ENCODE assay signal across 13 cellular contexts in genomic region chr6:10800810-10801209, GRCh38. TPM values are rescaled to one million over a fixed set of nuclear protein-coding genes. Genes with fewer than 3 reads are reported as not detected.
A peak's percentile ranks its signal among the peaks of the same experiment; 100 is the strongest.
DNase-seq lines count a peak whose midpoint lies in the region; ATAC-seq and TF ChIP-seq lines count a peak whose summit lies in the region.
"Had no signal": no experiment of that assay in that cellular context is flagged by ENCODE, and none has a peak within 500 bp of the region (broad histone marks: within the 10 kb centered on the region; RNA-seq: fewer than 3 reads in every experiment).

No MANE protein-coding gene starts in this region.

- no peak overlapping the region for H3K27ac Mint-ChIP-seq in HFFc6
- H3K27ac Mint-ChIP-seq: naive B cell had no signal

- ATAC-seq in GM21786 (IDR thresholded peaks at IDR 0.05; ENCODE audit: unreplicated experiment), result no peak

- H3K36me3 ChIP-seq in kidney epithelial cell (ENCODE audit: control insufficient read depth, insufficient read depth, low read length), result peaks cover 1% of the 10 kb centered on the region
- no peaks in the 10 kb centered on the region for H3K36me3 ChIP-seq in vagina

- DNase-seq in AG04450 (ENCODE audit: low read depth, low spot score) (peak; percentile 3), HFFc6 (peak; percentile 11), astrocyte of the hippocampus (ENCODE audit: low read depth, low spot score) (peak; percentile 46), kidney epithelial cell (ENCODE audit: low read depth) (peak; percentile 5), vagina (ENCODE audit: extremely low spot score in 2 of 2) (no peak), UCSD-AML1 (lab: John Stamatoyannopoulos, UW; ENCODE audit: unreplicated experiment) (no peak)
- DNase-seq in stimulated activated CD8-positive, alpha-beta memory T cell treated with anti-CD3 and anti-CD28 coated beads, Interleukin-4, amount 100 ng/mL, for 48 hours, result no peak
- DNase-seq: SIG-M5 had no signal

- TF ChIP-seq POLR2A in vagina (IDR thresholded peaks at IDR 0.05), result no peak

- H3K4me1 Mint-ChIP-seq in HFFc6 (ENCODE audit: low read depth), result peaks cover 6% of the 10 kb centered on the region
- H3K4me1 Mint-ChIP-seq: naive B cell had no signal

- H3K36me3 Mint-ChIP-seq in HFFc6 (ENCODE audit: low read depth), result no peaks in the 10 kb centered on the region
- H3K36me3 Mint-ChIP-seq: naive B cell had no signal

- no peak overlapping the region for H3K4me3 Mint-ChIP-seq in HFFc6
- H3K4me3 Mint-ChIP-seq: activated T-cell treated with anti-CD3 and anti-CD28 coated beads, Interleukin-2, amount 50 U/mL, for 4 hours; brain; naive B cell had no signal

- TF ChIP-seq CTCF in AG04450 (IDR thresholded peaks at IDR 0.05; ENCODE audit: low read depth, low read length) (no peak), HFFc6 (IDR thresholded peaks at IDR 0.05) (no peak), kidney epithelial cell (IDR thresholded peaks at IDR 0.05; ENCODE audit: insufficient read depth, low read length, poor library complexity, severe bottlenecking) (no peak), vagina (IDR thresholded peaks at IDR 0.05) (no peak)

- CTCF ChIA-PET in AG04450 (lab: Charles Lee), result interaction anchor here (0.6 to 3.7 kb wide), 14 partner anchors 8 to 324 kb away, joined by 3 to 71 read pairs (median 4); no protein-coding TSS in a partner anchor

- POLR2A ChIA-PET in AG04450 (lab: Yijun Ruan, JAX), result interaction anchor here (0.6 kb wide), 1 partner anchor 40 kb away, joined by 7 read pairs; no protein-coding TSS in a partner anchor

- H3K27ac ChIP-seq in AG04450 (ENCODE audit: low read depth, low read length) (no peak overlapping the region), vagina (no peak overlapping the region)
- H3K27ac ChIP-seq: WERI-Rb-1 had no signal

- H3K9me3 ChIP-seq in AG04450 (ENCODE audit: control insufficient read depth, insufficient read depth, low read length) (no peaks in the 10 kb centered on the region), vagina (no peaks in the 10 kb centered on the region)

- H3K27me3 ChIP-seq in AG04450 (ENCODE audit: control insufficient read depth, insufficient read depth, low read length) (no peaks in the 10 kb centered on the region), kidney epithelial cell (ENCODE audit: control insufficient read depth, insufficient read depth, low read length) (no peaks in the 10 kb centered on the region), vagina (no peaks in the 10 kb centered on the region)

- no peaks in the 10 kb centered on the region for H3K27me3 Mint-ChIP-seq in HFFc6 (ENCODE audit: insufficient read depth)
- H3K27me3 Mint-ChIP-seq: naive B cell had no signal

- H3K9me3 Mint-ChIP-seq in HFFc6, result no peaks in the 10 kb centered on the region
- H3K9me3 Mint-ChIP-seq: activated T-cell treated with anti-CD3 and anti-CD28 coated beads, Interleukin-2, amount 50 U/mL, for 4 hours; brain; naive B cell had no signal

- intact Hi-C loops in vagina (cut with DNase I), result no loop called here

- H3K4me1 ChIP-seq in vagina, result no peaks in the 10 kb centered on the region

- H3K4me3 ChIP-seq in AG04450 (ENCODE audit: low read depth, low read length), result no peak overlapping the region
- no peak overlapping the region for H3K4me3 ChIP-seq in kidney epithelial cell (ENCODE audit: low read depth, low read length)
- no peak overlapping the region for H3K4me3 ChIP-seq in vagina

RNA-seq across cellular contexts. Expression of gene MAK, which starts 37.5 kb away (rescaled TPM):
- not detected in 2 replicates for polyA plus RNA-seq in AG04450 (2011; rRNA removed)
- not detected in 2 replicates for polyA minus RNA-seq in AG04450 (2011; rRNA and poly(A)+ RNA removed)
- total RNA-seq in HFFc6 (2021; fragmentation: NEBNext Ultra II Directional; extraction: Animal tissue kit (Norgen Biotek cat#: 25700)), result not detected
- 0.14 and 0.17 TPM in 2 replicates for total RNA-seq in kidney epithelial cell
- total RNA-seq in vagina, result 0.25 TPM

RNA-seq across cellular contexts. Expression of gene TMEM14B, which starts 53.2 kb away (rescaled TPM):
- 104 and 148 TPM in 2 replicates for polyA plus RNA-seq in AG04450 (2011; rRNA removed)
- 30.5 and 34.9 TPM in 2 replicates for polyA minus RNA-seq in AG04450 (2011; rRNA and poly(A)+ RNA removed)
- total RNA-seq in HFFc6 (2021; fragmentation: NEBNext Ultra II Directional; extraction: Animal tissue kit (Norgen Biotek cat#: 25700)), result 100 to 1,000 TPM in 1 of 6 experiments, 10 to 100 TPM in 5; 82.7 to 113 (median 96.7) TPM
- 86.5 and 99.8 TPM in 2 replicates for total RNA-seq in kidney epithelial cell
- 40.5 TPM for total RNA-seq in vagina

Comparison
In these comparisons a context has a peak if more than half of its experiments do, and no peak if none do; other contexts are left out.
1. DNase-seq: peak in AG04450 (single experiment), HFFc6 (single experiment), astrocyte of the hippocampus (single experiment) and kidney epithelial cell (single experiment); none in vagina (0 of 2), UCSD-AML1 (single experiment) and stimulated activated CD8-positive, alpha-beta memory T cell treated with anti-CD3 and anti-CD28 coated beads, Interleukin-4, amount 100 ng/mL, for 48 hours (single experiment).